20 cellular contexts compared by ENCODE assay signal in genomic region chr7:128840326-128841170, GRCh38. TPM values are rescaled to one million over a fixed set of nuclear protein-coding genes. Genes with fewer than 3 reads are reported as not detected.
A peak's percentile ranks its signal among the peaks of the same experiment; 100 is the strongest.
DNase-seq lines count a peak whose midpoint lies in the region; ATAC-seq, FAIRE-seq and TF ChIP-seq lines count a peak whose summit lies in the region.
"Had no signal": no experiment of that assay in that cellular context is flagged by ENCODE, and none has a peak within 500 bp of the region (broad histone marks: within the 10 kb centered on the region; RNA-seq: fewer than 3 reads in every experiment).

No MANE protein-coding gene starts in this region.

- H3K4me3 ChIP-seq in AG04450 (ENCODE audit: low read depth, low read length) (no peak overlapping the region), kidney (ENCODE audit: low read length in 2 of 2) (no peak overlapping the region)
- H3K4me3 ChIP-seq: SJCRH30 had no signal

- DNase-seq in AG04450 (ENCODE audit: low read depth, low spot score) (no peak), T-helper 17 cell (no peak), kidney (peak; percentile 73), sciatic nerve (ENCODE audit: low spot score) (peak; percentile 51), LoVo (ENCODE audit: low spot score) (no peak), NCI-H1092 treated with DMSO at 0.1 percent for 48 hours (lab: John Stamatoyannopoulos, UW) (no peak), mucosa of gallbladder (ENCODE audit: low spot score) (no peak), AG08396 (ENCODE audit: low spot score) (no peak)
- DNase-seq: CD4-positive, CD25-positive, alpha-beta regulatory T cell; EL; HFFc6; NCI-H1417; NCI-H187 treated with DMSO at 0.1 percent for 48 hours; NCI-H2171; NCI-H446 treated with DMSO at 0.1 percent for 48 hours; OCI-M1; SJCRH30 had no signal

- no peaks in the 10 kb centered on the region for H3K36me3 ChIP-seq in kidney (ENCODE audit: control insufficient read depth in 1 of 2, insufficient read depth in 2 of 2, low read length in 2 of 2)

- CTCF ChIA-PET in AG04450 (lab: Charles Lee): no interaction called here

- ATAC-seq in T-helper 17 cell (no peak), sciatic nerve (no peak)

- H3K27ac ChIP-seq in AG04450 (ENCODE audit: low read depth, low read length): peak overlapping the region; percentile 11
- no peak overlapping the region for H3K27ac ChIP-seq in kidney (ENCODE audit: low read depth in 2 of 2, low read length in 2 of 2)
- H3K27ac ChIP-seq: SJCRH30 had no signal

- intact Hi-C loops in kidney (cut with DNase I): no loop called here
- intact Hi-C loops in sciatic nerve (cut with DNase I): no loop called here

- H3K36me3 Mint-ChIP-seq in T-helper 17 cell (ENCODE audit: low read depth): no peaks in the 10 kb centered on the region
- H3K36me3 Mint-ChIP-seq: CD4-positive, CD25-positive, alpha-beta regulatory T cell had no signal

- H3K9me3 ChIP-seq in AG04450 (ENCODE audit: control insufficient read depth, insufficient read depth, low read length) (no peaks in the 10 kb centered on the region; the same call in 1 of the 2 replicates), T-helper 17 cell (ENCODE audit: control insufficient read depth, low read length, poor library complexity, severe bottlenecking) (no peaks in the 10 kb centered on the region), kidney (ENCODE audit: control insufficient read depth in 1 of 2, low read length in 2 of 2) (no peaks in the 10 kb centered on the region)
- H3K9me3 ChIP-seq: SJCRH30 had no signal

- no peaks in the 10 kb centered on the region for H3K4me1 ChIP-seq in kidney (ENCODE audit: control insufficient read depth in 1 of 2, insufficient read depth in 1 of 2, low read depth in 1 of 2, low read length in 2 of 2)

- no peaks in the 10 kb centered on the region for H3K27me3 Mint-ChIP-seq in T-helper 17 cell
- H3K27me3 Mint-ChIP-seq: B cell; CD4-positive, CD25-positive, alpha-beta regulatory T cell had no signal

- no peak overlapping the region for H3K4me3 Mint-ChIP-seq in T-helper 17 cell
- H3K4me3 Mint-ChIP-seq: B cell, HFFc6 had no signal

- peak overlapping the region; percentile 27 for H3K27ac Mint-ChIP-seq in T-helper 17 cell
- H3K27ac Mint-ChIP-seq: B cell had no signal

- H3K27me3 ChIP-seq in AG04450 (ENCODE audit: control insufficient read depth, insufficient read depth, low read length): no peaks in the 10 kb centered on the region
- H3K27me3 ChIP-seq: SJCRH30 had no signal

- TF ChIP-seq CTCF in AG04450 (IDR thresholded peaks at IDR 0.05; ENCODE audit: low read depth, low read length) (no peak), kidney (IDR thresholded peaks at IDR 0.05; ENCODE audit: borderline replicate concordance, extremely low read depth, insufficient read depth) (no peak)

- H3K4me1 Mint-ChIP-seq in T-helper 17 cell: peaks cover 5% of the 10 kb centered on the region

- H3K9ac ChIP-seq in kidney (ENCODE audit: low read length in 2 of 2): no peak overlapping the region

- POLR2A ChIA-PET in AG04450 (lab: Yijun Ruan, JAX): no interaction called here

- FAIRE-seq in kidney (lab: Jason Lieb, UNC): no peak
- FAIRE-seq: GM19239 had no signal

RNA-seq across cellular contexts. Expression of gene FLNC, which starts 10.3 kb away (rescaled TPM):
- polyA plus RNA-seq in AG04450 (2011; rRNA removed) (25.8 and 44.7 TPM in 2 replicates), kidney (ENCODE audit: insufficient read depth, low read depth, low replicate concordance) (2.8 TPM)
- 157 and 215 TPM in 2 replicates for polyA minus RNA-seq in AG04450 (2011; rRNA and poly(A)+ RNA removed)
- total RNA-seq in T-helper 17 cell (under 1 TPM; 0.05 TPM), kidney (12.2 TPM), sciatic nerve (11.7 TPM), mucosa of gallbladder (236 TPM)
- total RNA-seq: B cell; CD4-positive, CD25-positive, alpha-beta regulatory T cell had no signal
- polyA plus RNA-seq: CD4-positive, CD25-positive, alpha-beta regulatory T cell had no signal

RNA-seq across cellular contexts. Expression of gene ATP6V1F, which starts 22.1 kb away (rescaled TPM):
- polyA plus RNA-seq in AG04450 (2011; rRNA removed): 150 and 193 TPM in 2 replicates
- polyA minus RNA-seq in AG04450 (2011; rRNA and poly(A)+ RNA removed): 48.3 and 52.6 TPM in 2 replicates
- total RNA-seq in T-helper 17 cell: 10 to 100 TPM; 62.5 to 68.7 TPM
- 161 TPM for total RNA-seq in kidney
- 684 TPM for polyA plus RNA-seq in kidney (ENCODE audit: insufficient read depth, low read depth, low replicate concordance)
- 89.6 TPM for total RNA-seq in sciatic nerve
- 118 TPM for total RNA-seq in mucosa of gallbladder

RNA-seq across cellular contexts. Expression of gene CCDC136, which starts 48.8 kb away (rescaled TPM):
- polyA plus RNA-seq in AG04450 (2011; rRNA removed): 17.8 and 19.7 TPM in 2 replicates
- polyA minus RNA-seq in AG04450 (2011; rRNA and poly(A)+ RNA removed): 22.0 and 24.5 TPM in 2 replicates
- 1 to 10 TPM; 7.5 to 7.7 TPM for total RNA-seq in T-helper 17 cell
- total RNA-seq in kidney: 4.2 TPM
- 1.4 TPM for polyA plus RNA-seq in kidney (ENCODE audit: insufficient read depth, low read depth, low replicate concordance)
- 5.9 TPM for total RNA-seq in sciatic nerve
- total RNA-seq in mucosa of gallbladder: 25.3 TPM
- total RNA-seq: HT-29 had no signal

Comparison
In these comparisons a context has a peak if more than half of its experiments do, and no peak if none do; other contexts are left out.
1. DNase-seq: peak in kidney (single experiment) and sciatic nerve (single experiment); none in AG04450 (single experiment), T-helper 17 cell (0 of 3), LoVo (single experiment), NCI-H1092 treated with DMSO at 0.1 percent for 48 hours (single experiment), mucosa of gallbladder (single experiment) and AG08396 (single experiment).
2. RNA of gene FLNC, which starts 10.3 kb away (total RNA-seq): 236 TPM in mucosa of gallbladder (single experiment); 12.2 TPM in kidney (single experiment), 11.7 TPM in sciatic nerve (single experiment) and 0.05 TPM in T-helper 17 cell; every median in the first group is over 10 times any median in the second.